1 cellular context compared by ENCODE assay signal in the genomic region with DNA sequence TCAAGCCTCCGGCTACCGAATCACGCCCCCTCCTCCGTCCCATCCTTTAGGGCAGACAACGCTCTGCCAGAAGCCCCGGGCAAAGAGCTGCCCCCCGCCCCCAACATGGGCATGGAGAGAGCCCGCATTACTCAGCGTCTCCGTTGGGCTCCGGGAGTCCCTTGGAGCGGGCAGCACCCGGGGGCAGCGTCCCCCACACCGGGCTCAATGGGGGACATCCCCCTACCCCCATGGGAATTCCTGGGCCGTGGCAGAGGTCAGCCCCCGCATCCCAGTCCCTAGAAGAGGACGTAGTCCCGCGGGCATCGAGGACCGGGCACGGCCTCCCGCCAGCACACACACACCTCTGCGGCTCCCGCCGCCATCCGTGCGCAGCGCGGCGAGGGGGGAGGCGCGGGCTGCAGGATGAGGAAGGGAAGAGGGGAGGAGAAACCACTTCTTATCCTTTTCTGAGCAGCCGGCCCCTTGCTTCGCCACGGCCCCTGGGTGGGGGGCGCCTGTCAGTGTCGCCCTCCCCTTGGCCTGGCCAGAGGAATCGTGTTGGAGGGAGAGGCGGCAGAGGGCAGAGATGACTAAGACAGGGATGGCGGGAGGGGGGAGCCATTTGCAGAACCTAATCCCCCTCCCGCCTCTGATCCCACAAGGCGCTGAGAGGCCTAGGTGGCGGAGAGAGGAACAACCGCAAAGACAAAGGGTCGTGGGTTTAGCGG.
TF ChIP-seq lines count a peak whose summit lies in the region.

No MANE protein-coding gene starts in this region.

TF ChIP-seq in A549, 52 proteins besides CTCF, POLR2A, EP300 and RAD21 (continued from another document):
- no peak for TF ChIP-seq BHLHE40 (IDR thresholded peaks at IDR 0.05; ENCODE audit: low read depth, low read length)
- no peak; the same call in 1 of the 2 replicates for TF ChIP-seq GATA3 (IDR thresholded peaks at IDR 0.05; ENCODE audit: borderline replicate concordance)
- no peak for TF ChIP-seq FOSL2 (IDR thresholded peaks at IDR 0.05)
- TF ChIP-seq FOSL2 (CRISPR knock-in tag; IDR thresholded peaks at IDR 0.05): peak; percentile 58
- TF ChIP-seq FOSB (CRISPR knock-in tag; IDR thresholded peaks at IDR 0.05): no peak
- no peak for TF ChIP-seq HOXA7 (CRISPR knock-in tag; IDR thresholded peaks at IDR 0.05)
- no peak for TF ChIP-seq CHD2 (IDR thresholded peaks at IDR 0.05; ENCODE audit: low read length, partially characterized antibody)
- TF ChIP-seq EHF (CRISPR knock-in tag; IDR thresholded peaks at IDR 0.05): no peak
